18 cellular contexts compared by ENCODE assay signal in the genomic region with DNA sequence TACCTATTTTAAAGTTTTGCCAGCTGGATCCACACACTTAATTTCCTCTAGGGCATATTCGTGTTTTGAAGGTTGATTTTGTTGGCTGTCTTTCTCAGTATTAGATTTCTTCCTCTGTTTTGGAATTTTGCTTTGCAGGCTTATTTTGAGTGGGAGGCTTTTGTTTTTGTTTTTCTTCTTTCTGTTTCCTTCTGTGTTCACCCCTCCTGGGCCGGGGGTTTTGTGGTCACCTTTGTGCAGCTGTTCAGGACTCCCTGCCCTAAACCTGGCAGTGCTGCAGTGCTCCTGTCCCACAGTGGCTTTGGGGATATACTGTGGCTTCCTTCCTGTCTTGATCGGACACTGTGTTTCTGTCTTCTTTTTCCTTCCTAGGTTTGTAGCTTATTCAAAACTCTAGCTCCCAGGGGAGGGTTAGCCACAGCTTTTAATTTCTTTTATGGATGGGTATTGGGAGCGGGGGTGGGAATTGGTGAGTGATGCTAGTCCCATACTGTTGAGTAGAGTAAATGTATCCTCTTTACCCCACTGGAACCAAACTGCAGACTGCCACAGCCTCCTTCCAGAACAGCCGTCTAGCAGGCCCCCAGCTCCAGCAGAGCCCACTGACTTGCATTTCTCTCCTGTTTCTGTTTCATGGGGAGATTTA.
DNase-seq lines count a peak whose midpoint lies in the region; ATAC-seq and TF ChIP-seq lines count a peak whose summit lies in the region.
"Had no signal": no experiment of that assay in that cellular context is flagged by ENCODE, and none has a peak within 500 bp of the region (broad histone marks: within the 10 kb centered on the region; RNA-seq: fewer than 3 reads in every experiment).

No MANE protein-coding gene starts in this region.

- peaks cover 28% of the 10 kb centered on the region for H3K4me1 Mint-ChIP-seq in endodermal cell
- H3K4me1 Mint-ChIP-seq in nephron = peaks cover 52% of the 10 kb centered on the region
- H3K4me1 Mint-ChIP-seq: CD4-positive, alpha-beta memory T cell had no signal

- H4K20me1 ChIP-seq in BLaER1 (no peaks in the 10 kb centered on the region), PC-3 (ENCODE audit: low read length) (no peaks in the 10 kb centered on the region)

- 67 to 88% methylated on average over 1 to 5 of the region's 5 CpGs for WGBS in endodermal cell (ENCODE audit: insufficient coverage in 1 of 2, insufficient read length in 1 of 2), 2 experiments

- peak overlapping the region; percentile 1; the same call in 1 of the 2 replicates for H2AFZ ChIP-seq in PC-3 (ENCODE audit: low read length)

- H3K27me3 Mint-ChIP-seq in endodermal cell (ENCODE audit: insufficient read depth) (no peaks in the 10 kb centered on the region), nephron (ENCODE audit: low read depth) (peaks cover 16% of the 10 kb centered on the region)

- H3K9me2 ChIP-seq in PC-3 (replicated peaks; ENCODE audit: low read length) = no peaks in the 10 kb centered on the region

- H3K79me2 ChIP-seq in PC-3 (ENCODE audit: low read length) = no peaks in the 10 kb centered on the region

- peaks cover 71% of the 10 kb centered on the region for H3K4me1 ChIP-seq in BLaER1
- no peaks in the 10 kb centered on the region for H3K4me1 ChIP-seq in PC-3 (ENCODE audit: insufficient read depth, low read length)
- peaks cover 9% of the 10 kb centered on the region for H3K4me1 ChIP-seq in endodermal cell (ENCODE audit: control insufficient read depth, insufficient read depth, low read length)

- H3K9ac ChIP-seq in BLaER1 (peak overlapping the region; percentile 24; the same call in 1 of the 2 replicates), PC-3 (ENCODE audit: low read length) (no peak overlapping the region), endodermal cell (ENCODE audit: extremely low read depth, low read length, poor library complexity, severe bottlenecking) (no peak overlapping the region)

- CTCF ChIA-PET in PC-3 (lab: Charles Lee) = no interaction called here
- CTCF ChIA-PET in RWPE1 (lab: Yijun Ruan, JAX) = no interaction called here

- no peak for DNase-seq in PC-3
- peak; percentile 47 for DNase-seq in endodermal cell
- no peak for DNase-seq in RWPE1 (ENCODE audit: low spot score)
- DNase-seq in activated CD8-positive, alpha-beta memory T cell treated with anti-CD3 and anti-CD28 coated beads, Interleukin-2, amount 50 U/mL, for 48 hours = no peak
- DNase-seq: CD4-positive, alpha-beta memory T cell; GF-D8; HCEC 1CT; NCI-H1048; NCI-H146; NCI-H2081 treated with DMSO at 0.1 percent for 48 hours; NCI-H524; RPMI8226 had no signal

- H3K36me3 ChIP-seq in BLaER1 (no peaks in the 10 kb centered on the region), PC-3 (ENCODE audit: low read depth, low read length) (no peaks in the 10 kb centered on the region), endodermal cell (ENCODE audit: control insufficient read depth, insufficient read depth, low read length) (no peaks in the 10 kb centered on the region)
- H3K36me3 ChIP-seq: SJSA1 had no signal

- no peak for ATAC-seq in PC-3
- no peak for ATAC-seq in GM21576 (IDR thresholded peaks at IDR 0.05; ENCODE audit: unreplicated experiment)
- no peak for ATAC-seq in GM19395 (IDR thresholded peaks at IDR 0.05; ENCODE audit: unreplicated experiment)
- ATAC-seq: K562 had no signal

- BruUV-seq in PC-3 (replicated peaks; lab: Mats Ljungman, UMichigan) = no TSS peak

- intact Hi-C loops in PC-3 (cut with micrococcal nuclease) = no loop called here

- H3K36me3 Mint-ChIP-seq in endodermal cell (ENCODE audit: low read depth) = no peaks in the 10 kb centered on the region
- H3K36me3 Mint-ChIP-seq in nephron (ENCODE audit: low read depth) = no peaks in the 10 kb centered on the region
- H3K36me3 Mint-ChIP-seq: CD4-positive, alpha-beta memory T cell had no signal

- H3K4me3 ChIP-seq in BLaER1 (no peak overlapping the region), PC-3 (ENCODE audit: low read length) (no peak overlapping the region), endodermal cell (ENCODE audit: low read length) (no peak overlapping the region)
- H3K4me3 ChIP-seq: K562, SJSA1 had no signal

- peak overlapping the region; percentile 78 for H3K4me2 ChIP-seq in BLaER1
- H3K4me2 ChIP-seq in PC-3 (ENCODE audit: low read length) = no peak overlapping the region

- H3K27ac Mint-ChIP-seq in endodermal cell (no peak overlapping the region), nephron (peak overlapping the region; percentile 8 to 18 (median 17))
- H3K27ac Mint-ChIP-seq: CD4-positive, alpha-beta memory T cell had no signal

- H3K9me3 Mint-ChIP-seq in endodermal cell (peaks cover 6% of the 10 kb centered on the region), nephron (peaks cover 3% of the 10 kb centered on the region)

- H3K27me3 ChIP-seq in BLaER1 (no peaks in the 10 kb centered on the region), PC-3 (ENCODE audit: low read length) (no peaks in the 10 kb centered on the region), endodermal cell (ENCODE audit: control insufficient read depth, insufficient read depth, low read length, poor library complexity, severe bottlenecking) (no peaks in the 10 kb centered on the region)
- H3K27me3 ChIP-seq: SJSA1 had no signal

- H3K27ac ChIP-seq in BLaER1 (peak overlapping the region; percentile 67), PC-3 (ENCODE audit: low read length) (no peak overlapping the region), endodermal cell (ENCODE audit: low read depth, low read length) (no peak overlapping the region), RWPE1 (no peak overlapping the region)
- H3K27ac ChIP-seq: SJSA1 had no signal

- POLR2A ChIA-PET in PC-3 (lab: Charles Lee; ENCODE audit: unreplicated experiment) (no interaction called here), RWPE1 (lab: Yijun Ruan, JAX; ENCODE audit: low non-redundant PET) (interaction anchor here (0.6 kb wide), 1 partner anchor 609 kb away, joined by 8 read pairs; no protein-coding TSS in a partner anchor)

- H3K9me3 ChIP-seq in BLaER1 = no peaks in the 10 kb centered on the region
- H3K9me3 ChIP-seq in PC-3 (ENCODE audit: low read length) = no peaks in the 10 kb centered on the region
- H3K9me3 ChIP-seq in endodermal cell (ENCODE audit: control insufficient read depth, low read length) = no peaks in the 10 kb centered on the region
- H3K9me3 ChIP-seq: SJSA1 had no signal

- TF ChIP-seq CTCF in PC-3 (conservative IDR thresholded peaks at IDR 0.05; ENCODE audit: low read depth, low read length) (no peak), endodermal cell (conservative IDR thresholded peaks at IDR 0.05) (no peak), nephron (IDR thresholded peaks at IDR 0.05; ENCODE audit: unreplicated experiment in 3 of 3) (no peak), RWPE1 (conservative IDR thresholded peaks at IDR 0.05; ENCODE audit: low read depth) (no peak)

- H3F3A ChIP-seq in PC-3 (ENCODE audit: low read length, unreplicated experiment) = no peaks in the 10 kb centered on the region

- H3K4me3 Mint-ChIP-seq in endodermal cell (no peak overlapping the region), nephron (peak overlapping the region in 1 of 3 experiments; percentile 9)
- H3K4me3 Mint-ChIP-seq: CD4-positive, alpha-beta memory T cell had no signal
